ENCODE assay signal across 22 cellular contexts in the genomic region with DNA sequence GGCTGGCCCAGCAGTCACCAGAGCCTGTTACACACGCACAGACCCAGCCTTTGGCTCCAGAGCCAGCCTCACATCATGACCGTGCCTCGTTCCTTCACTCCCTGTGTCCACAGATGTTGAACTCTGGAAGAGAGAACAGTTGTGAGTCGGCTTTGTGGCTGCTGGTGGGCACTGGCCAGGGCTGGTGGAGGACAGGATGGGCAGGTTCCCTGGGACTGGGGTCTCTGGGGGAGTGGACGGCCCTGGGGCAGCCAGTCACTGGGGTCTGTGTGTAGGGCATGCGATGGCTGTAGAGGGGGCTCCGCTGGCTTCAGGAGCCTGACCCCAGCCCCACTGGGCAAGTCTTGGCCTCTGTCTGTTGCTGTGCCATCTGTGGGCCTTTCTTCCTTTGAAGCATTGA.
DNase-seq lines count a peak whose midpoint lies in the region; ATAC-seq and TF ChIP-seq lines count a peak whose summit lies in the region.
"Had no signal": no experiment of that assay in that cellular context is flagged by ENCODE, and none has a peak within 500 bp of the region (broad histone marks: within the 10 kb centered on the region; RNA-seq: fewer than 3 reads in every experiment).

No MANE protein-coding gene starts in this region.

- H3K36me3 Mint-ChIP-seq in activated CD8-positive, alpha-beta T cell treated with anti-CD3 and anti-CD28 coated beads for 36 hours (ENCODE audit: low read depth): no peaks in the 10 kb centered on the region
- H3K36me3 Mint-ChIP-seq: mesothelial cell of epicardium had no signal

- peaks cover 10% of the 10 kb centered on the region for H3K27me3 Mint-ChIP-seq in activated CD8-positive, alpha-beta T cell treated with anti-CD3 and anti-CD28 coated beads for 36 hours

- no peaks in the 10 kb centered on the region for H3K36me3 ChIP-seq in testis (ENCODE audit: low read depth, missing control alignments)

- no peak for ATAC-seq in activated CD8-positive, alpha-beta T cell treated with anti-CD3 and anti-CD28 coated beads for 36 hours

- no peak overlapping the region for H3K4me3 Mint-ChIP-seq in activated CD8-positive, alpha-beta T cell treated with anti-CD3 and anti-CD28 coated beads for 36 hours
- H3K4me3 Mint-ChIP-seq: B cell, mesothelial cell of epicardium, nephron had no signal

- H3K4me1 Mint-ChIP-seq in activated CD8-positive, alpha-beta T cell treated with anti-CD3 and anti-CD28 coated beads for 36 hours (ENCODE audit: low read depth): no peaks in the 10 kb centered on the region
- H3K4me1 Mint-ChIP-seq: B cell, mesothelial cell of epicardium had no signal

- no peak for TF ChIP-seq POLR2A in testis (IDR thresholded peaks at IDR 0.05)

- H3K4me3 ChIP-seq in testis: no peak overlapping the region
- H3K4me3 ChIP-seq: A549, skin epidermis, tibial nerve had no signal

- no peak overlapping the region for H3K27ac ChIP-seq in testis
- H3K27ac ChIP-seq: A549, skin epidermis, tibial nerve had no signal

- peak; percentile 30 for DNase-seq in activated CD8-positive, alpha-beta memory T cell treated with anti-CD3 and anti-CD28 coated beads, Interleukin-2, amount 50 U/mL, for 48 hours
- DNase-seq in activated CD8-positive, alpha-beta memory T cell treated with anti-CD3 and anti-CD28 coated beads for 24 hours: no peak
- peak; percentile 39 for DNase-seq in ecto neural progenitor cell (ENCODE audit: low spot score)
- peak; percentile 7 for DNase-seq in mucosa of gallbladder (ENCODE audit: low spot score)
- DNase-seq in testis: peak; percentile 15
- no peak for DNase-seq in NCI-H1105 (lab: John Stamatoyannopoulos, UW)
- DNase-seq in hippocampal formation (lab: John Stamatoyannopoulos, UW): no peak
- DNase-seq in activated CD8-positive, alpha-beta T cell treated with anti-CD3 and anti-CD28 coated beads for 36 hours: no peak
- DNase-seq: activated CD4-positive, alpha-beta T cell treated with anti-CD3 and anti-CD28 coated beads, Interleukin-2, amount 50 U/mL, for 1 hour; activated naive CD4-positive, alpha-beta T cell treated with Interleukin-2 at 50 U/mL for 16 hours; amniotic stem cell; glutamatergic neuron; KBM-7; NCI-H2171; SIG-M5; stimulated activated naive CD4-positive, alpha-beta T cell treated with Interleukin-2 at 50 U/mL for 16 hours had no signal

- intact Hi-C loops in testis (cut with DNase I; ENCODE audit: low total_unique reads): no loop called here
- intact Hi-C loops in activated CD8-positive, alpha-beta T cell treated with anti-CD3 and anti-CD28 coated beads for 36 hours (cut with micrococcal nuclease): no loop called here

- no peak overlapping the region for H3K27ac Mint-ChIP-seq in activated CD8-positive, alpha-beta T cell treated with anti-CD3 and anti-CD28 coated beads for 36 hours
- H3K27ac Mint-ChIP-seq: B cell, mesothelial cell of epicardium, nephron had no signal

- CTCF ChIA-PET in activated CD8-positive, alpha-beta T cell treated with anti-CD3 and anti-CD28 coated beads for 36 hours (lab: Charles Lee): no interaction called here

- no peaks in the 10 kb centered on the region for H3K27me3 ChIP-seq in testis
- H3K27me3 ChIP-seq: tibial nerve had no signal

- 58 to 73% methylated on average over 4 to 7 of the region's 7 CpGs for WGBS in testis, 2 donors

- H3K9me3 Mint-ChIP-seq in activated CD8-positive, alpha-beta T cell treated with anti-CD3 and anti-CD28 coated beads for 36 hours: no peaks in the 10 kb centered on the region
- H3K9me3 Mint-ChIP-seq: mesothelial cell of epicardium had no signal

- POLR2A ChIA-PET in activated CD8-positive, alpha-beta T cell treated with anti-CD3 and anti-CD28 coated beads for 36 hours (lab: Charles Lee): no interaction called here

- TF ChIP-seq CTCF in testis (IDR thresholded peaks at IDR 0.05): no peak
- TF ChIP-seq CTCF in activated CD8-positive, alpha-beta T cell treated with anti-CD3 and anti-CD28 coated beads for 36 hours (IDR thresholded peaks at IDR 0.05): no peak

- no peaks in the 10 kb centered on the region for H3K9me3 ChIP-seq in testis
- H3K9me3 ChIP-seq: A549 had no signal

- no peaks in the 10 kb centered on the region for H3K4me1 ChIP-seq in testis
- H3K4me1 ChIP-seq: A549, tibial nerve had no signal

Comparison
In these comparisons a context has a peak if more than half of its experiments do, and no peak if none do; other contexts are left out.
1. DNase-seq: peak in activated CD8-positive, alpha-beta memory T cell treated with anti-CD3 and anti-CD28 coated beads, Interleukin-2, amount 50 U/mL, for 48 hours (single experiment), ecto neural progenitor cell (single experiment), mucosa of gallbladder (single experiment) and testis (single experiment); none in activated CD8-positive, alpha-beta memory T cell treated with anti-CD3 and anti-CD28 coated beads for 24 hours (single experiment), NCI-H1105 (single experiment), hippocampal formation (0 of 2) and activated CD8-positive, alpha-beta T cell treated with anti-CD3 and anti-CD28 coated beads for 36 hours (single experiment).